ENCODE assay signal across 1 cellular context in genomic region chr2:186308347-186308746, GRCh38.
A peak's percentile ranks its signal among the peaks of the same experiment; 100 is the strongest.
TF ChIP-seq lines count a peak whose summit lies in the region.

No MANE protein-coding gene starts in this region.

TF ChIP-seq in HepG2, 621 proteins besides CTCF, POLR2A, EP300 and RAD21 (continued from another document and continues in another):
- TF ChIP-seq AHDC1 (CRISPR knock-in tag; IDR thresholded peaks at IDR 0.05; ENCODE audit: borderline replicate concordance) (peak; percentile 90; the same call in 1 of the 2 replicates), CBX2 (IDR thresholded peaks at IDR 0.05; ENCODE audit: low read depth, low read length) (no peak), CBX2 (CRISPR knock-in tag; IDR thresholded peaks at IDR 0.05; ENCODE audit: low read depth) (no peak), ZNF776 (CRISPR knock-in tag; IDR thresholded peaks at IDR 0.05) (no peak), TRIM22 (IDR thresholded peaks at IDR 0.05) (no peak), ELF3 (CRISPR knock-in tag; IDR thresholded peaks at IDR 0.05) (peak; percentile 83; the same call in 1 of the 2 replicates), ELF4 (CRISPR knock-in tag; IDR thresholded peaks at IDR 0.05; ENCODE audit: borderline replicate concordance) (no peak; the same call in 1 of the 2 replicates), FOSL1 (CRISPR knock-in tag; IDR thresholded peaks at IDR 0.05; ENCODE audit: borderline replicate concordance) (peak; percentile 89), MLX (CRISPR knock-in tag; IDR thresholded peaks at IDR 0.05) (peak; percentile 47; the same call in 1 of the 2 replicates), BRCA1 (CRISPR knock-in tag; IDR thresholded peaks at IDR 0.05) (peak; percentile 49; the same call in 1 of the 2 replicates), PRPF4 (IDR thresholded peaks at IDR 0.05; ENCODE audit: low read depth, low read length, poor library complexity, severe bottlenecking) (no peak), MBD4 (IDR thresholded peaks at IDR 0.05; ENCODE audit: borderline replicate concordance, low read length) (0 out of 2 replicates have a peak, but pooled peaks have one; percentile 32), POGZ (CRISPR knock-in tag; IDR thresholded peaks at IDR 0.05) (peak; percentile 85), TEAD3 (CRISPR knock-in tag; optimal IDR thresholded peaks at IDR 0.05; ENCODE audit: borderline replicate concordance) (peak; percentile 42), ZNF264 (CRISPR knock-in tag; IDR thresholded peaks at IDR 0.05) (0 out of 2 replicates have a peak, but pooled peaks have one; percentile 34), MEIS2 (CRISPR knock-in tag; IDR thresholded peaks at IDR 0.05) (no peak), MIXL1 (CRISPR knock-in tag; IDR thresholded peaks at IDR 0.05) (0 out of 2 replicates have a peak, but pooled peaks have one; percentile 51), RARA (CRISPR knock-in tag; IDR thresholded peaks at IDR 0.05) (peak; percentile 58; the same call in 1 of the 2 replicates), HNRNPL (IDR thresholded peaks at IDR 0.05; ENCODE audit: low read depth, low read length) (no peak), RARG (CRISPR knock-in tag; IDR thresholded peaks at IDR 0.05; ENCODE audit: low read depth) (no peak), THAP11 (CRISPR knock-in tag; IDR thresholded peaks at IDR 0.05) (peak; percentile 26; the same call in 1 of the 2 replicates), ETV5 (CRISPR knock-in tag; IDR thresholded peaks at IDR 0.05; ENCODE audit: borderline replicate concordance) (peak; percentile 84; the same call in 1 of the 2 replicates), STAT6 (CRISPR knock-in tag; IDR thresholded peaks at IDR 0.05; ENCODE audit: borderline replicate concordance) (0 out of 2 replicates have a peak, but pooled peaks have one; percentile 47), ZBTB10 (CRISPR knock-in tag; IDR thresholded peaks at IDR 0.05; ENCODE audit: borderline replicate concordance) (0 out of 2 replicates have a peak, but pooled peaks have one; percentile 28), ATF3 (CRISPR knock-in tag; IDR thresholded peaks at IDR 0.05) (peak; percentile 76; the same call in 1 of the 2 replicates), HDAC2 (CRISPR knock-in tag; IDR thresholded peaks at IDR 0.05) (peak; percentile 61), PHF21A (CRISPR knock-in tag; IDR thresholded peaks at IDR 0.05) (peak; percentile 41; the same call in 1 of the 2 replicates), SIX1 (CRISPR knock-in tag; IDR thresholded peaks at IDR 0.05; ENCODE audit: borderline replicate concordance) (0 out of 2 replicates have a peak, but pooled peaks have one; percentile 9), ZGPAT (CRISPR knock-in tag; IDR thresholded peaks at IDR 0.05) (peak; percentile 55), SAP130 (CRISPR knock-in tag; IDR thresholded peaks at IDR 0.05; ENCODE audit: low read depth) (peak; percentile 60), HNF4A (CRISPR knock-in tag; IDR thresholded peaks at IDR 0.05) (peak; percentile 71), ARID5B (CRISPR knock-in tag; IDR thresholded peaks at IDR 0.05) (peak; percentile 86), HMG20A (CRISPR knock-in tag; IDR thresholded peaks at IDR 0.05; ENCODE audit: borderline replicate concordance) (peak; percentile 73; the same call in 1 of the 2 replicates), EHMT2 (IDR thresholded peaks at IDR 0.05; ENCODE audit: borderline replicate concordance, low read depth, low read length) (peak; percentile 55; the same call in 1 of the 2 replicates), HOMEZ (CRISPR knock-in tag; IDR thresholded peaks at IDR 0.05; ENCODE audit: low read depth) (peak; percentile 99), KLF11 (CRISPR knock-in tag; IDR thresholded peaks at IDR 0.05) (no peak), IKZF4 (CRISPR knock-in tag; IDR thresholded peaks at IDR 0.05; ENCODE audit: borderline replicate concordance, low read depth, not compliant biosample characterization) (no peak)
